1 cellular context compared by ENCODE assay signal in the genomic region with DNA sequence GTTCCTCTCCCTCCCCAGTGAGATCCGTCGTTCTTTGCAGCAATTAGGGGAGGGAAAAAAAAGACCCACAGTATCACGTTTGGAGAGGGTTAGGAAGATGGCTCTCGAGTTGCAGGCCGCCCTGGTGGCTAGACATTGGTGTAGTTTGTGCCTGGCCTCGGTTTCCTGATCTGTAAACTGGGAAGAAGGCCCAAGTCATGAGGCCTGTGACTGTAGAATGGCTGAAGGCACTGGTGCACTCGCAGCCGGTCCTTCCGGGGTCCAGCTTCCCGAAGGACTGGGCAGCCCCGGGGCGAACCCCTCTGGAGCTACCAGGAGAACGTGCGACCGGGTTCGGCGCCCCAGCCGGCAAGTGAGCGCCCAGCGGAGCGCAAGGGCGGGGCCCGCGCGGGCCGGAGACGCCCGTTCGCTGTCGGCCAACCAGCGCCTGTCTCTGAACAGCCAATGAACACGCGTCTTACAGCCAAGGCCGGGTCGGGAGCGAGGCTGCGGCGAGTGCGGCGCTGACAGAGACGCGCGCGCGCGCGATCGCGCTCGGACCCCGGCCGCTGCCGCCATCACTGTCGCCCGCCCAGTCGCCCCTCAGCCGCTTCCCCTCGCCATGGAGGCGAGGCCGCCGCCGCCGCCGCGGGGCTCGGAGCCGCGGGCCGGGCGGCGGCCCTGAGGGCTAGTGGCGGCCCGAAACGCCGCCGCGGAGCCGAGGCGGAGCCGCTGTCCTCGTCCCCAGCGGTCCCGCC.
TF ChIP-seq lines count a peak whose summit lies in the region.

A gene with protein sequence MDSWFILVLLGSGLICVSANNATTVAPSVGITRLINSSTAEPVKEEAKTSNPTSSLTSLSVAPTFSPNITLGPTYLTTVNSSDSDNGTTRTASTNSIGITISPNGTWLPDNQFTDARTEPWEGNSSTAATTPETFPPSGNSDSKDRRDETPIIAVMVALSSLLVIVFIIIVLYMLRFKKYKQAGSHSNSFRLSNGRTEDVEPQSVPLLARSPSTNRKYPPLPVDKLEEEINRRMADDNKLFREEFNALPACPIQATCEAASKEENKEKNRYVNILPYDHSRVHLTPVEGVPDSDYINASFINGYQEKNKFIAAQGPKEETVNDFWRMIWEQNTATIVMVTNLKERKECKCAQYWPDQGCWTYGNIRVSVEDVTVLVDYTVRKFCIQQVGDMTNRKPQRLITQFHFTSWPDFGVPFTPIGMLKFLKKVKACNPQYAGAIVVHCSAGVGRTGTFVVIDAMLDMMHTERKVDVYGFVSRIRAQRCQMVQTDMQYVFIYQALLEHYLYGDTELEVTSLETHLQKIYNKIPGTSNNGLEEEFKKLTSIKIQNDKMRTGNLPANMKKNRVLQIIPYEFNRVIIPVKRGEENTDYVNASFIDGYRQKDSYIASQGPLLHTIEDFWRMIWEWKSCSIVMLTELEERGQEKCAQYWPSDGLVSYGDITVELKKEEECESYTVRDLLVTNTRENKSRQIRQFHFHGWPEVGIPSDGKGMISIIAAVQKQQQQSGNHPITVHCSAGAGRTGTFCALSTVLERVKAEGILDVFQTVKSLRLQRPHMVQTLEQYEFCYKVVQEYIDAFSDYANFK (plus strand): TSS at position 472 of the 737 bp plus-strand sequence. CDS start 90,797 bp downstream, outside the sequence.

TF ChIP-seq in HepG2, 621 proteins besides CTCF, POLR2A, EP300 and RAD21 (continued from another document and continues in another):
- TF ChIP-seq, protein P1, sequence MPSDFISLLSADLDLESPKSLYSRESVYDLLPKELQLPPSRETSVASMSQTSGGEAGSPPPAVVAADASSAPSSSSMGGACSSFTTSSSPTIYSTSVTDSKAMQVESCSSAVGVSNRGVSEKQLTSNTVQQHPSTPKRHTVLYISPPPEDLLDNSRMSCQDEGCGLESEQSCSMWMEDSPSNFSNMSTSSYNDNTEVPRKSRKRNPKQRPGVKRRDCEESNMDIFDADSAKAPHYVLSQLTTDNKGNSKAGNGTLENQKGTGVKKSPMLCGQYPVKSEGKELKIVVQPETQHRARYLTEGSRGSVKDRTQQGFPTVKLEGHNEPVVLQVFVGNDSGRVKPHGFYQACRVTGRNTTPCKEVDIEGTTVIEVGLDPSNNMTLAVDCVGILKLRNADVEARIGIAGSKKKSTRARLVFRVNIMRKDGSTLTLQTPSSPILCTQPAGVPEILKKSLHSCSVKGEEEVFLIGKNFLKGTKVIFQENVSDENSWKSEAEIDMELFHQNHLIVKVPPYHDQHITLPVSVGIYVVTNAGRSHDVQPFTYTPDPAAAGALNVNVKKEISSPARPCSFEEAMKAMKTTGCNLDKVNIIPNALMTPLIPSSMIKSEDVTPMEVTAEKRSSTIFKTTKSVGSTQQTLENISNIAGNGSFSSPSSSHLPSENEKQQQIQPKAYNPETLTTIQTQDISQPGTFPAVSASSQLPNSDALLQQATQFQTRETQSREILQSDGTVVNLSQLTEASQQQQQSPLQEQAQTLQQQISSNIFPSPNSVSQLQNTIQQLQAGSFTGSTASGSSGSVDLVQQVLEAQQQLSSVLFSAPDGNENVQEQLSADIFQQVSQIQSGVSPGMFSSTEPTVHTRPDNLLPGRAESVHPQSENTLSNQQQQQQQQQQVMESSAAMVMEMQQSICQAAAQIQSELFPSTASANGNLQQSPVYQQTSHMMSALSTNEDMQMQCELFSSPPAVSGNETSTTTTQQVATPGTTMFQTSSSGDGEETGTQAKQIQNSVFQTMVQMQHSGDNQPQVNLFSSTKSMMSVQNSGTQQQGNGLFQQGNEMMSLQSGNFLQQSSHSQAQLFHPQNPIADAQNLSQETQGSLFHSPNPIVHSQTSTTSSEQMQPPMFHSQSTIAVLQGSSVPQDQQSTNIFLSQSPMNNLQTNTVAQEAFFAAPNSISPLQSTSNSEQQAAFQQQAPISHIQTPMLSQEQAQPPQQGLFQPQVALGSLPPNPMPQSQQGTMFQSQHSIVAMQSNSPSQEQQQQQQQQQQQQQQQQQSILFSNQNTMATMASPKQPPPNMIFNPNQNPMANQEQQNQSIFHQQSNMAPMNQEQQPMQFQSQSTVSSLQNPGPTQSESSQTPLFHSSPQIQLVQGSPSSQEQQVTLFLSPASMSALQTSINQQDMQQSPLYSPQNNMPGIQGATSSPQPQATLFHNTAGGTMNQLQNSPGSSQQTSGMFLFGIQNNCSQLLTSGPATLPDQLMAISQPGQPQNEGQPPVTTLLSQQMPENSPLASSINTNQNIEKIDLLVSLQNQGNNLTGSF (CRISPR knock-in tag; IDR thresholded peaks at IDR 0.05) = no peak
- TF ChIP-seq AGO1 (IDR thresholded peaks at IDR 0.05; ENCODE audit: low read depth, low read length, poor library complexity, severe bottlenecking) (no peak), RXRB (CRISPR knock-in tag; IDR thresholded peaks at IDR 0.05; ENCODE audit: borderline replicate concordance) (peak; percentile 45; the same call in 1 of the 2 replicates), BRD4 (CRISPR knock-in tag; IDR thresholded peaks at IDR 0.05) (no peak), HIVEP1 (CRISPR knock-in tag; IDR thresholded peaks at IDR 0.05) (no peak), SIN3B (IDR thresholded peaks at IDR 0.05; ENCODE audit: low read length) (0 out of 2 replicates have a peak, but pooled peaks have one; percentile 10), MEF2D (CRISPR knock-in tag; IDR thresholded peaks at IDR 0.05) (peak; percentile 68; the same call in 1 of the 2 replicates), ZNF326 (CRISPR knock-in tag; IDR thresholded peaks at IDR 0.05; ENCODE audit: borderline replicate concordance) (0 out of 2 replicates have a peak, but pooled peaks have one; percentile 74), EED (CRISPR knock-in tag; IDR thresholded peaks at IDR 0.05) (no peak; the same call in 1 of the 2 replicates), ZNF709 (CRISPR knock-in tag; IDR thresholded peaks at IDR 0.05) (peak; percentile 79; the same call in 1 of the 2 replicates), NPAS2 (CRISPR knock-in tag; IDR thresholded peaks at IDR 0.05; ENCODE audit: borderline replicate concordance) (no peak), PHB2 (IDR thresholded peaks at IDR 0.05; ENCODE audit: partially characterized antibody) (no peak), ZNF333 (CRISPR knock-in tag; IDR thresholded peaks at IDR 0.05; ENCODE audit: borderline replicate concordance) (peak; percentile 74; the same call in 1 of the 2 replicates)
- TF ChIP-seq, protein P2, sequence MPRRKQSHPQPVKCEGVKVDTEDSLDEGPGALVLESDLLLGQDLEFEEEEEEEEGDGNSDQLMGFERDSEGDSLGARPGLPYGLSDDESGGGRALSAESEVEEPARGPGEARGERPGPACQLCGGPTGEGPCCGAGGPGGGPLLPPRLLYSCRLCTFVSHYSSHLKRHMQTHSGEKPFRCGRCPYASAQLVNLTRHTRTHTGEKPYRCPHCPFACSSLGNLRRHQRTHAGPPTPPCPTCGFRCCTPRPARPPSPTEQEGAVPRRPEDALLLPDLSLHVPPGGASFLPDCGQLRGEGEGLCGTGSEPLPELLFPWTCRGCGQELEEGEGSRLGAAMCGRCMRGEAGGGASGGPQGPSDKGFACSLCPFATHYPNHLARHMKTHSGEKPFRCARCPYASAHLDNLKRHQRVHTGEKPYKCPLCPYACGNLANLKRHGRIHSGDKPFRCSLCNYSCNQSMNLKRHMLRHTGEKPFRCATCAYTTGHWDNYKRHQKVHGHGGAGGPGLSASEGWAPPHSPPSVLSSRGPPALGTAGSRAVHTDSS (CRISPR knock-in tag; conservative IDR thresholded peaks at IDR 0.05) = no peak
- TF ChIP-seq, protein P3, sequence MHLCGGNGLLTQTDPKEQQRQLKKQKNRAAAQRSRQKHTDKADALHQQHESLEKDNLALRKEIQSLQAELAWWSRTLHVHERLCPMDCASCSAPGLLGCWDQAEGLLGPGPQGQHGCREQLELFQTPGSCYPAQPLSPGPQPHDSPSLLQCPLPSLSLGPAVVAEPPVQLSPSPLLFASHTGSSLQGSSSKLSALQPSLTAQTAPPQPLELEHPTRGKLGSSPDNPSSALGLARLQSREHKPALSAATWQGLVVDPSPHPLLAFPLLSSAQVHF (CRISPR knock-in tag; IDR thresholded peaks at IDR 0.05) = no peak; the same call in 1 of the 2 replicates
- TF ChIP-seq, protein P4, sequence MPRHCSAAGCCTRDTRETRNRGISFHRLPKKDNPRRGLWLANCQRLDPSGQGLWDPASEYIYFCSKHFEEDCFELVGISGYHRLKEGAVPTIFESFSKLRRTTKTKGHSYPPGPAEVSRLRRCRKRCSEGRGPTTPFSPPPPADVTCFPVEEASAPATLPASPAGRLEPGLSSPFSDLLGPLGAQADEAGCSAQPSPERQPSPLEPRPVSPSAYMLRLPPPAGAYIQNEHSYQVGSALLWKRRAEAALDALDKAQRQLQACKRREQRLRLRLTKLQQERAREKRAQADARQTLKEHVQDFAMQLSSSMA (CRISPR knock-in tag; IDR thresholded peaks at IDR 0.05) = no peak; the same call in 1 of the 2 replicates
- TF ChIP-seq, protein P5, sequence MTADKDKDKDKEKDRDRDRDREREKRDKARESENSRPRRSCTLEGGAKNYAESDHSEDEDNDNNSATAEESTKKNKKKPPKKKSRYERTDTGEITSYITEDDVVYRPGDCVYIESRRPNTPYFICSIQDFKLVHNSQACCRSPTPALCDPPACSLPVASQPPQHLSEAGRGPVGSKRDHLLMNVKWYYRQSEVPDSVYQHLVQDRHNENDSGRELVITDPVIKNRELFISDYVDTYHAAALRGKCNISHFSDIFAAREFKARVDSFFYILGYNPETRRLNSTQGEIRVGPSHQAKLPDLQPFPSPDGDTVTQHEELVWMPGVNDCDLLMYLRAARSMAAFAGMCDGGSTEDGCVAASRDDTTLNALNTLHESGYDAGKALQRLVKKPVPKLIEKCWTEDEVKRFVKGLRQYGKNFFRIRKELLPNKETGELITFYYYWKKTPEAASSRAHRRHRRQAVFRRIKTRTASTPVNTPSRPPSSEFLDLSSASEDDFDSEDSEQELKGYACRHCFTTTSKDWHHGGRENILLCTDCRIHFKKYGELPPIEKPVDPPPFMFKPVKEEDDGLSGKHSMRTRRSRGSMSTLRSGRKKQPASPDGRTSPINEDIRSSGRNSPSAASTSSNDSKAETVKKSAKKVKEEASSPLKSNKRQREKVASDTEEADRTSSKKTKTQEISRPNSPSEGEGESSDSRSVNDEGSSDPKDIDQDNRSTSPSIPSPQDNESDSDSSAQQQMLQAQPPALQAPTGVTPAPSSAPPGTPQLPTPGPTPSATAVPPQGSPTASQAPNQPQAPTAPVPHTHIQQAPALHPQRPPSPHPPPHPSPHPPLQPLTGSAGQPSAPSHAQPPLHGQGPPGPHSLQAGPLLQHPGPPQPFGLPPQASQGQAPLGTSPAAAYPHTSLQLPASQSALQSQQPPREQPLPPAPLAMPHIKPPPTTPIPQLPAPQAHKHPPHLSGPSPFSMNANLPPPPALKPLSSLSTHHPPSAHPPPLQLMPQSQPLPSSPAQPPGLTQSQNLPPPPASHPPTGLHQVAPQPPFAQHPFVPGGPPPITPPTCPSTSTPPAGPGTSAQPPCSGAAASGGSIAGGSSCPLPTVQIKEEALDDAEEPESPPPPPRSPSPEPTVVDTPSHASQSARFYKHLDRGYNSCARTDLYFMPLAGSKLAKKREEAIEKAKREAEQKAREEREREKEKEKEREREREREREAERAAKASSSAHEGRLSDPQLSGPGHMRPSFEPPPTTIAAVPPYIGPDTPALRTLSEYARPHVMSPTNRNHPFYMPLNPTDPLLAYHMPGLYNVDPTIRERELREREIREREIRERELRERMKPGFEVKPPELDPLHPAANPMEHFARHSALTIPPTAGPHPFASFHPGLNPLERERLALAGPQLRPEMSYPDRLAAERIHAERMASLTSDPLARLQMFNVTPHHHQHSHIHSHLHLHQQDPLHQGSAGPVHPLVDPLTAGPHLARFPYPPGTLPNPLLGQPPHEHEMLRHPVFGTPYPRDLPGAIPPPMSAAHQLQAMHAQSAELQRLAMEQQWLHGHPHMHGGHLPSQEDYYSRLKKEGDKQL (CRISPR knock-in tag; IDR thresholded peaks at IDR 0.05; ENCODE audit: low read depth) = no peak; the same call in 1 of the 2 replicates
- TF ChIP-seq, protein P6, sequence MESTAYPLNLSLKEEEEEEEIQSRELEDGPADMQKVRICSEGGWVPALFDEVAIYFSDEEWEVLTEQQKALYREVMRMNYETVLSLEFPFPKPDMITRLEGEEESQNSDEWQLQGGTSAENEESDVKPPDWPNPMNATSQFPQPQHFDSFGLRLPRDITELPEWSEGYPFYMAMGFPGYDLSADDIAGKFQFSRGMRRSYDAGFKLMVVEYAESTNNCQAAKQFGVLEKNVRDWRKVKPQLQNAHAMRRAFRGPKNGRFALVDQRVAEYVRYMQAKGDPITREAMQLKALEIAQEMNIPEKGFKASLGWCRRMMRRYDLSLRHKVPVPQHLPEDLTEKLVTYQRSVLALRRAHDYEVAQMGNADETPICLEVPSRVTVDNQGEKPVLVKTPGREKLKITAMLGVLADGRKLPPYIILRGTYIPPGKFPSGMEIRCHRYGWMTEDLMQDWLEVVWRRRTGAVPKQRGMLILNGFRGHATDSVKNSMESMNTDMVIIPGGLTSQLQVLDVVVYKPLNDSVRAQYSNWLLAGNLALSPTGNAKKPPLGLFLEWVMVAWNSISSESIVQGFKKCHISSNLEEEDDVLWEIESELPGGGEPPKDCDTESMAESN (CRISPR knock-in tag; conservative IDR thresholded peaks at IDR 0.05) = peak; percentile 75; the same call in 1 of the 2 replicates
- TF ChIP-seq, protein P7, sequence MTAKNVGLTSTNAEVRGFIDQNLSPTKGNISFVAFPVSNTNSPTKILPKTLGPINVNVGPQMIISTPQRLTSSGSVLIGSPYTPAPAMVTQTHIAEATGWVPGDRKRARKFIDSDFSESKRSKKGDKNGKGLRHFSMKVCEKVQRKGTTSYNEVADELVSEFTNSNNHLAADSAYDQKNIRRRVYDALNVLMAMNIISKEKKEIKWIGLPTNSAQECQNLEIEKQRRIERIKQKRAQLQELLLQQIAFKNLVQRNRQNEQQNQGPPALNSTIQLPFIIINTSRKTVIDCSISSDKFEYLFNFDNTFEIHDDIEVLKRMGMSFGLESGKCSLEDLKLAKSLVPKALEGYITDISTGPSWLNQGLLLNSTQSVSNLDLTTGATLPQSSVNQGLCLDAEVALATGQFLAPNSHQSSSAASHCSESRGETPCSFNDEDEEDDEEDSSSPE (CRISPR knock-in tag; IDR thresholded peaks at IDR 0.05) = peak; percentile 84
- TF ChIP-seq, protein P8, sequence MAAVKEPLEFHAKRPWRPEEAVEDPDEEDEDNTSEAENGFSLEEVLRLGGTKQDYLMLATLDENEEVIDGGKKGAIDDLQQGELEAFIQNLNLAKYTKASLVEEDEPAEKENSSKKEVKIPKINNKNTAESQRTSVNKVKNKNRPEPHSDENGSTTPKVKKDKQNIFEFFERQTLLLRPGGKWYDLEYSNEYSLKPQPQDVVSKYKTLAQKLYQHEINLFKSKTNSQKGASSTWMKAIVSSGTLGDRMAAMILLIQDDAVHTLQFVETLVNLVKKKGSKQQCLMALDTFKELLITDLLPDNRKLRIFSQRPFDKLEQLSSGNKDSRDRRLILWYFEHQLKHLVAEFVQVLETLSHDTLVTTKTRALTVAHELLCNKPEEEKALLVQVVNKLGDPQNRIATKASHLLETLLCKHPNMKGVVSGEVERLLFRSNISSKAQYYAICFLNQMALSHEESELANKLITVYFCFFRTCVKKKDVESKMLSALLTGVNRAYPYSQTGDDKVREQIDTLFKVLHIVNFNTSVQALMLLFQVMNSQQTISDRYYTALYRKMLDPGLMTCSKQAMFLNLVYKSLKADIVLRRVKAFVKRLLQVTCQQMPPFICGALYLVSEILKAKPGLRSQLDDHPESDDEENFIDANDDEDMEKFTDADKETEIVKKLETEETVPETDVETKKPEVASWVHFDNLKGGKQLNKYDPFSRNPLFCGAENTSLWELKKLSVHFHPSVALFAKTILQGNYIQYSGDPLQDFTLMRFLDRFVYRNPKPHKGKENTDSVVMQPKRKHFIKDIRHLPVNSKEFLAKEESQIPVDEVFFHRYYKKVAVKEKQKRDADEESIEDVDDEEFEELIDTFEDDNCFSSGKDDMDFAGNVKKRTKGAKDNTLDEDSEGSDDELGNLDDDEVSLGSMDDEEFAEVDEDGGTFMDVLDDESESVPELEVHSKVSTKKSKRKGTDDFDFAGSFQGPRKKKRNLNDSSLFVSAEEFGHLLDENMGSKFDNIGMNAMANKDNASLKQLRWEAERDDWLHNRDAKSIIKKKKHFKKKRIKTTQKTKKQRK (IDR thresholded peaks at IDR 0.05; ENCODE audit: low read length) = no peak
